In genomic region chr1:119737040-119737682, GRCh38 we compare ENCODE assay signal across 10 cellular contexts. TPM values are rescaled to one million over a fixed set of nuclear protein-coding genes. Genes with fewer than 3 reads are reported as not detected.
A peak's percentile ranks its signal among the peaks of the same experiment; 100 is the strongest.
DNase-seq lines count a peak whose midpoint lies in the region; ATAC-seq lines count a peak whose summit lies in the region.
"Had no signal": no experiment of that assay in that cellular context is flagged by ENCODE, and none has a peak within 500 bp of the region (broad histone marks: within the 10 kb centered on the region; RNA-seq: fewer than 3 reads in every experiment).

No MANE protein-coding gene starts in this region.

- intact Hi-C loops in sciatic nerve (cut with DNase I), result no loop called here

- ATAC-seq in sciatic nerve (peak; percentile 76), GM18502 (IDR thresholded peaks at IDR 0.05; ENCODE audit: poor library complexity, unreplicated experiment) (no peak), HG02885 (IDR thresholded peaks at IDR 0.05; ENCODE audit: poor library complexity, unreplicated experiment) (no peak), GM19467 (IDR thresholded peaks at IDR 0.05; ENCODE audit: unreplicated experiment) (no peak)

- DNase-seq in NCI-H2107 treated with DMSO at 0.1 percent for 48 hours (lab: John Stamatoyannopoulos, UW; ENCODE audit: unreplicated experiment), result peak; percentile 38
- peak in 46 of 58 donors; percentile 13 to 78 (median 56) for DNase-seq in anterior cingulate cortex (lab: John Stamatoyannopoulos, UW)
- DNase-seq in inferior parietal cortex (ENCODE audit: extremely low spot score), result peak; percentile 67
- DNase-seq in sciatic nerve (ENCODE audit: low spot score), result peak; percentile 69
- DNase-seq: activated gamma-delta T cell treated with Interleukin-2 at 50 U/mL for 16 hours, spleen had no signal

RNA-seq across cellular contexts. Expression of gene PHGDH, which starts 25.4 kb away (rescaled TPM):
- total RNA-seq in sciatic nerve, result 60.0 TPM

RNA-seq across cellular contexts. Expression of gene HMGCS2, which starts 31.5 kb away (rescaled TPM):
- total RNA-seq in sciatic nerve, result not detected
- total RNA-seq: kidney epithelial cell, spleen had no signal
